25 cellular contexts compared by ENCODE assay signal in the genomic region with DNA sequence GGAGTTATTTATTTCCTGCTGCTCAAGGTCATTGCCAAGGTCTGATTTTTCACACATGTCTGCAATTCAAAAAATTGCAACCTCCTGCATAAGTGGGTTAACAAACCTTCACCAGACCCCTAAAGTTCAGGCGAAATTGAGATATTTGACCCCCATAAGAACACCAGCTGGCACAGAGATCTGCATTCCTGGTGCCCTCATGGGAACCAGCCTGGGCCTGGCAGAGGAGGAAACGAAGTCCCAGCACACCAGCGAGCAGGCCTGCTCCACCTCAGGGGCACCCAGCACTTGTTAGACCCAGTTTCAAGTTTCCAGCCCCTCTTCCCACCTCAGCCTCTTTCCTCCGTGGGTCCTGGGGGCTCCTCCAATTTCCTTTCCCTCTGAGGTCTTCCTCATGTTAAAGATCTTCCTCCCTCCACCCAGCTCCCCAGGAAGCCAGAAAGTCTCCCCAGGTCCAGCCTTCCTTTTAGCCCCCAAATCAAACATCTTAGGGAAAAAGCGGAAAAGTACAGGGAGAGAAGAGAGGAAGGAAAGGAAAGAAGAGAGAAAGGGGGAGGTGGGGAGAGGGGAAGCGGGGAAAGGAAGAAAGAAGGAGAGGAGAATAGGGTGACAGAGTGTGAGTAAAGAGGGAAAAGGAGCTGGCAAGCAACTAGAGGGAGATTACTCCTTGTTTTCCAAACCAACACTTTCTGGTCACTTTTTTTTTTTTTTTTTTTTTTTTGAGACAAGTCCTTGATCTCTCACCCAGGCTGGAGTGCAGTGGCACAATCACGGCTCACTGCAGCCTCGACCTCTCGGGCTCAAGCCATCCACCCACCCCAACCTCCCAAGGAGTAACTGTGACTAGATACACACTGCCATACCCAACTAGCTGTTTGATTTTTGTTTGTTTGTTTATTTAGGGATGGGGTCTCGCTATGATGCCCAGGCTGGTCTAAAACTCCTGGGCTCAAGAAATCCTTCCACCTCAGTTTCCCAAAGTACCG. TPM values are rescaled to one million over a fixed set of nuclear protein-coding genes. Genes with fewer than 3 reads are reported as not detected.
"Had no signal": no experiment of that assay in that cellular context is flagged by ENCODE, and none has a peak within 500 bp of the region (broad histone marks: within the 10 kb centered on the region; RNA-seq: fewer than 3 reads in every experiment).

No MANE protein-coding gene starts in this region.

- FAIRE-seq: frontal cortex had no signal

- H3K27ac Mint-ChIP-seq: naive thymus-derived CD4-positive, alpha-beta T cell; nephron progenitor cell had no signal

- H3K4me3 Mint-ChIP-seq: nephron progenitor cell had no signal

- H3K4me1 ChIP-seq: parathyroid adenoma, uterus had no signal

- H3K27ac ChIP-seq: dorsolateral prefrontal cortex, heart right ventricle, left ventricle myocardium inferior, parathyroid adenoma, sigmoid colon, skin epidermis, upper lobe of left lung, uterus had no signal

- H3K9me3 Mint-ChIP-seq: naive thymus-derived CD4-positive, alpha-beta T cell; nephron progenitor cell had no signal

- H3K27me3 ChIP-seq: dorsolateral prefrontal cortex had no signal

- H3K9ac ChIP-seq: parathyroid adenoma had no signal

- ATAC-seq: heart right ventricle; naive thymus-derived CD4-positive, alpha-beta T cell had no signal

- H3K9me3 ChIP-seq: heart right ventricle, left ventricle myocardium inferior, sigmoid colon, upper lobe of left lung, uterus had no signal

- H3K4me3 ChIP-seq: dorsolateral prefrontal cortex, heart right ventricle, left ventricle myocardium inferior, lung, sigmoid colon, skin epidermis, upper lobe of left lung, uterus had no signal

- H3K36me3 ChIP-seq: heart right ventricle, left ventricle myocardium inferior, sigmoid colon, upper lobe of left lung, uterus had no signal

- DNase-seq: cortex of kidney; dorsolateral prefrontal cortex; effector CD8-positive, alpha-beta T cell; heart right ventricle; islet precursor cell; left ventricle myocardium inferior; mesenchymal stem cell; naive thymus-derived CD4-positive, alpha-beta T cell; nephron progenitor cell; sigmoid colon; stimulated activated CD4-positive, alpha-beta T cell treated with anti-CD3 and anti-CD28 coated beads, Interleukin-2, amount 100 ng/mL, for 24 hours; stimulated activated CD4-positive, alpha-beta T cell treated with anti-CD3 and anti-CD28 coated beads, Interleukin-4, amount 100 ng/mL, for 4 hours; stimulated activated naive CD4-positive, alpha-beta T cell; upper lobe of left lung; uterus had no signal

RNA-seq across cellular contexts. Expression of a gene that starts 3.9 kb away (rescaled TPM):
- total RNA-seq: pulmonary artery endothelial cell had no signal
- polyA plus RNA-seq: heart right ventricle; naive thymus-derived CD4-positive, alpha-beta T cell had no signal

RNA-seq across cellular contexts. Expression of a gene that starts 37.5 kb away (rescaled TPM):
- total RNA-seq: chondrocyte; frontal cortex; glomerular endothelial cell; heart right ventricle; left ventricle myocardium inferior; lung; naive thymus-derived CD4-positive, alpha-beta T cell; omental fat pad; pulmonary artery endothelial cell; sigmoid colon; upper lobe of left lung; uterus had no signal
- polyA plus RNA-seq: esophagus; heart right ventricle; lung; naive thymus-derived CD4-positive, alpha-beta T cell; sigmoid colon; thymus had no signal
